18 cellular contexts compared by ENCODE assay signal in genomic region chr9:34896112-34896511, GRCh38.
DNase-seq lines count a peak whose midpoint lies in the region; FAIRE-seq and TF ChIP-seq lines count a peak whose summit lies in the region.
"Had no signal": no experiment of that assay in that cellular context is flagged by ENCODE, and none has a peak within 500 bp of the region (broad histone marks: within the 10 kb centered on the region; RNA-seq: fewer than 3 reads in every experiment).

No MANE protein-coding gene starts in this region.

- no peak overlapping the region for H3K4me3 ChIP-seq in AG09309 (ENCODE audit: control insufficient read depth, low read depth, low read length)
- H3K4me3 ChIP-seq in endothelial cell of umbilical vein (replicated peaks in 1 of 3; ENCODE audit: insufficient read depth in 1 of 3, low read depth in 1 of 3, low read length in 3 of 3): no peak overlapping the region
- H3K4me3 ChIP-seq: gastroesophageal sphincter, HAP-1, tibial artery had no signal

- intact Hi-C loops in endothelial cell of umbilical vein (cut with micrococcal nuclease): loop anchor here (5.0 kb wide), 2 partner anchors 141 to 216 kb away; no protein-coding TSS in a partner anchor
- intact Hi-C loops in activated T-helper 2 cell treated with anti-CD3 and anti-CD28 coated beads, Interferon-gamma antibody, Interleukin-2, Interleukin-4, amounts not matched to agents 10 μg/mL and 5 μg/mL and 100 μg/mL, durations not matched to agents 14 hours and 24 hours and 36 hours (cut with micrococcal nuclease): loop anchor here (5.0 kb wide), 1 partner anchor 581 kb away; no protein-coding TSS in a partner anchor

- H4K20me1 ChIP-seq in endothelial cell of umbilical vein (replicated peaks; ENCODE audit: control insufficient read depth, extremely low read depth, insufficient read depth, low read length): no peaks in the 10 kb centered on the region

- no peaks in the 10 kb centered on the region for H3K36me3 ChIP-seq in endothelial cell of umbilical vein (ENCODE audit: control insufficient read depth in 2 of 2, extremely low read depth in 1 of 2, insufficient read depth in 2 of 2, low read length in 2 of 2)
- H3K36me3 ChIP-seq: gastroesophageal sphincter, HAP-1, tibial artery had no signal

- POLR2A ChIA-PET in endothelial cell of umbilical vein (lab: Charles Lee): interaction anchor here (0.6 kb wide), 1 partner anchor 173 kb away, joined by 3 read pairs; no protein-coding TSS in a partner anchor

- H3K79me2 ChIP-seq in endothelial cell of umbilical vein (ENCODE audit: control insufficient read depth, insufficient read depth, low read length): no peaks in the 10 kb centered on the region

- no TSS peak for BruUV-seq in endothelial cell of umbilical vein (replicated peaks; lab: Mats Ljungman, UMichigan)

- no peak overlapping the region for H3K9ac ChIP-seq in endothelial cell of umbilical vein (replicated peaks; ENCODE audit: extremely low read depth, insufficient read depth, low read length)

- CTCF ChIA-PET in endothelial cell of umbilical vein (lab: Charles Lee): interaction anchor here (0.6 to 1.9 kb wide), 4 partner anchors 33 to 155 kb away, joined by 3 to 14 read pairs (median 5); no protein-coding TSS in a partner anchor

- no peaks in the 10 kb centered on the region for H3K9me3 Mint-ChIP-seq in activated T-helper 2 cell treated with anti-CD3 and anti-CD28 coated beads, Interferon-gamma antibody, Interleukin-2, Interleukin-4, amounts not matched to agents 10 μg/mL and 5 μg/mL and 100 μg/mL, durations not matched to agents 14 hours and 24 hours and 36 hours
- H3K9me3 Mint-ChIP-seq: effector memory CD8-positive, alpha-beta T cell had no signal

- H3K9me3 ChIP-seq in endothelial cell of umbilical vein (replicated peaks; ENCODE audit: control insufficient read depth, insufficient read depth, low read length): no peaks in the 10 kb centered on the region
- H3K9me3 ChIP-seq: gastroesophageal sphincter, HAP-1, tibial artery had no signal

- no peak overlapping the region for H3K27ac Mint-ChIP-seq in activated T-helper 2 cell treated with anti-CD3 and anti-CD28 coated beads, Interferon-gamma antibody, Interleukin-2, Interleukin-4, amounts not matched to agents 10 μg/mL and 5 μg/mL and 100 μg/mL, durations not matched to agents 14 hours and 24 hours and 36 hours
- H3K27ac Mint-ChIP-seq: activated CD4-positive, alpha-beta T cell treated with anti-CD3 and anti-CD28 coated beads for 36 hours; activated naive CD8-positive, alpha-beta T cell; effector memory CD8-positive, alpha-beta T cell; T-helper 17 cell had no signal

- peaks cover 42 to 48% of the 10 kb centered on the region in 2 experiments for H3K27me3 ChIP-seq in endothelial cell of umbilical vein (ENCODE audit: control insufficient read depth in 2 of 2, insufficient read depth in 2 of 2, low read length in 2 of 2)

- TF ChIP-seq POLR2A in endothelial cell of umbilical vein (IDR thresholded peaks at IDR 0.05; ENCODE audit: low read depth, low read length): no peak

- H3K4me1 ChIP-seq in endothelial cell of umbilical vein (ENCODE audit: control insufficient read depth, extremely low read depth, insufficient read depth, low read length): no peaks in the 10 kb centered on the region
- H3K4me1 ChIP-seq: gastroesophageal sphincter, HAP-1, tibial artery had no signal

- H3K9me1 ChIP-seq in endothelial cell of umbilical vein (replicated peaks; ENCODE audit: control insufficient read depth, extremely low read depth, insufficient read depth, low read length): no peaks in the 10 kb centered on the region

- H2AFZ ChIP-seq in endothelial cell of umbilical vein (ENCODE audit: low read depth, low read length): no peak overlapping the region

- DNase-seq in AG09309 (ENCODE audit: low read depth) (no peak), GM10266 (ENCODE audit: extremely low spot score) (no peak), OCI-M1 (lab: John Stamatoyannopoulos, UW) (peak; percentile 9), endothelial cell of umbilical vein (ENCODE audit: low read depth, low spot score) (no peak), NCI-H510A (lab: John Stamatoyannopoulos, UW) (no peak)
- no peak for DNase-seq in activated CD4-positive, CD25-positive, alpha-beta regulatory T cell (lab: John Stamatoyannopoulos, UW)
- no peak for DNase-seq in activated CD4-positive, alpha-beta T cell treated with anti-CD3 and anti-CD28 coated beads, Interleukin-2, amount 50 U/mL, for 4 hours
- DNase-seq in activated T-helper 2 cell treated with anti-CD3 and anti-CD28 coated beads, Interferon-gamma antibody, Interleukin-2, Interleukin-4, amounts not matched to agents 10 μg/mL and 5 μg/mL and 100 μg/mL, durations not matched to agents 14 hours and 24 hours and 36 hours (ENCODE audit: low spot score): no peak
- DNase-seq: activated CD4-positive, alpha-beta T cell treated with anti-CD3 and anti-CD28 coated beads for 36 hours; effector memory CD8-positive, alpha-beta T cell; NCI-H1417 treated with DMSO at 0.1 percent for 48 hours; NCI-H446 treated with DMSO at 0.1 percent for 48 hours; stimulated activated CD4-positive, alpha-beta T cell treated with anti-CD3 and anti-CD28 coated beads, Interleukin-4, amount 100 ng/mL, for 4 hours; T-helper 17 cell; tibial artery had no signal

- peaks cover 42% of the 10 kb centered on the region for H3K27me3 Mint-ChIP-seq in activated T-helper 2 cell treated with anti-CD3 and anti-CD28 coated beads, Interferon-gamma antibody, Interleukin-2, Interleukin-4, amounts not matched to agents 10 μg/mL and 5 μg/mL and 100 μg/mL, durations not matched to agents 14 hours and 24 hours and 36 hours (ENCODE audit: low read depth)

- H3K4me2 ChIP-seq in endothelial cell of umbilical vein (ENCODE audit: insufficient read depth, low read length): no peak overlapping the region

- TF ChIP-seq CTCF in AG09309 (IDR thresholded peaks at IDR 0.05; ENCODE audit: control insufficient read depth, insufficient read depth, low read depth, low read length, missing control alignments) (peak; percentile 12), GM10266 (IDR thresholded peaks at IDR 0.05; ENCODE audit: control insufficient read depth, insufficient read depth, low read depth, missing control alignments) (peak; percentile 12), endothelial cell of umbilical vein (IDR thresholded peaks at IDR 0.05; ENCODE audit: extremely low read depth in 1 of 2, insufficient read depth in 1 of 2, low read depth in 1 of 2, low read length in 2 of 2) (no peak)

- H3K36me3 Mint-ChIP-seq in activated T-helper 2 cell treated with anti-CD3 and anti-CD28 coated beads, Interferon-gamma antibody, Interleukin-2, Interleukin-4, amounts not matched to agents 10 μg/mL and 5 μg/mL and 100 μg/mL, durations not matched to agents 14 hours and 24 hours and 36 hours (ENCODE audit: low read depth): no peaks in the 10 kb centered on the region
- H3K36me3 Mint-ChIP-seq: activated naive CD8-positive, alpha-beta T cell had no signal

- no peaks in the 10 kb centered on the region for H3K4me1 Mint-ChIP-seq in activated T-helper 2 cell treated with anti-CD3 and anti-CD28 coated beads, Interferon-gamma antibody, Interleukin-2, Interleukin-4, amounts not matched to agents 10 μg/mL and 5 μg/mL and 100 μg/mL, durations not matched to agents 14 hours and 24 hours and 36 hours (ENCODE audit: low read depth)
- H3K4me1 Mint-ChIP-seq: activated CD4-positive, alpha-beta T cell treated with anti-CD3 and anti-CD28 coated beads for 36 hours had no signal

- dilution Hi-C loops in endothelial cell of umbilical vein (cut with MboI; ENCODE audit: extremely low pct_ligation_motif_present, low sequenced_read_pairs): no loop called here

- FAIRE-seq in endothelial cell of umbilical vein (lab: Jason Lieb, UNC): no peak

- no peak overlapping the region for H3K27ac ChIP-seq in endothelial cell of umbilical vein (ENCODE audit: insufficient read depth, low read depth, low read length)
- H3K27ac ChIP-seq: gastroesophageal sphincter, tibial artery had no signal

- no peak overlapping the region for H3K4me3 Mint-ChIP-seq in activated T-helper 2 cell treated with anti-CD3 and anti-CD28 coated beads, Interferon-gamma antibody, Interleukin-2, Interleukin-4, amounts not matched to agents 10 μg/mL and 5 μg/mL and 100 μg/mL, durations not matched to agents 14 hours and 24 hours and 36 hours (ENCODE audit: low read depth)
- H3K4me3 Mint-ChIP-seq: activated CD4-positive, alpha-beta T cell treated with anti-CD3 and anti-CD28 coated beads for 36 hours; activated naive CD8-positive, alpha-beta T cell; effector memory CD8-positive, alpha-beta T cell; T-helper 17 cell had no signal

TF ChIP-seq in endothelial cell of umbilical vein, 7 proteins besides CTCF, POLR2A, EP300 and RAD21:
- TF ChIP-seq FOS (IDR thresholded peaks at IDR 0.05; ENCODE audit: borderline replicate concordance, insufficient read depth, low read length): no peak
- no peak for TF ChIP-seq GATA2 (IDR thresholded peaks at IDR 0.05; ENCODE audit: insufficient read depth, insufficient read length, low read depth, low read length)
- no peak for TF ChIP-seq MAX (IDR thresholded peaks at IDR 0.05; ENCODE audit: insufficient read depth, insufficient read length)
- peak; percentile 4 for TF ChIP-seq EZH2 (IDR thresholded peaks at IDR 0.05; ENCODE audit: borderline replicate concordance, low read depth, low read length, severe bottlenecking)
- no peak for TF ChIP-seq MYC (IDR thresholded peaks at IDR 0.05; ENCODE audit: low read depth, low read length)
- TF ChIP-seq JUN (IDR thresholded peaks at IDR 0.05; ENCODE audit: borderline replicate concordance, insufficient read depth, insufficient read length, low read depth): no peak

Comparison
In these comparisons a context has a peak if more than half of its experiments do, and no peak if none do; other contexts are left out.
1. CTCF ChIP-seq: peak in AG09309 (single experiment) and GM10266 (single experiment); none in endothelial cell of umbilical vein (0 of 2).